ENCODE assay signal across 28 cellular contexts in the genomic region with DNA sequence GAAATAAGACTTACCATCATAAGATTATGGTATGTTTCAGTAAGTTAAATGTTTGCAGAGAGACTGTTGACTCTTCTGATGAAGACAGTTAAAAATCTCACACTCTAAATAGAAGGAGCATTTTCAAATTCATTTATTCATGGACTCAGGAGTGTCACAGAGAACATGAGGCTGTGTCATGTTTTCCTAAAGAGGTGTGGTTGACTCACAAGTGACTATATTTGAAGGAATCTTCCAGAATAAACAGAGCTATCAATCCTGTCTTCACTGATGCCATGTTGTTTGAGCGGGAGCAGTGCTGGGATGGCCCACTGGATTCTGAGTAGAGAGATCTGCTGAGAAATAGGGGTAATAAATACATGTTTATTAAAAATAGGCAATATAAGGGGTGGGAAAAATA.
"Had no signal": no experiment of that assay in that cellular context is flagged by ENCODE, and none has a peak within 500 bp of the region (broad histone marks: within the 10 kb centered on the region; RNA-seq: fewer than 3 reads in every experiment).

No MANE protein-coding gene starts in this region.

- H3K4me1 ChIP-seq: adrenal gland, ascending aorta, breast epithelium, parathyroid adenoma, sigmoid colon, upper lobe of left lung had no signal

- H3K4me1 Mint-ChIP-seq: activated B cell treated with CpG ODN at 0.5 μM for 24 hours; activated CD4-positive, alpha-beta T cell treated with anti-CD3 and anti-CD28 coated beads for 36 hours; memory B cell had no signal

- H3K9me3 ChIP-seq: adrenal gland, ascending aorta, breast epithelium, sigmoid colon, upper lobe of left lung had no signal

- H3K36me3 ChIP-seq: adrenal gland, ascending aorta, breast epithelium, sigmoid colon, upper lobe of left lung had no signal

- ATAC-seq: activated CD4-positive, alpha-beta T cell treated with anti-CD3 and anti-CD28 coated beads for 36 hours; activated T-cell treated with anti-CD3 and anti-CD28 coated beads, Interleukin-2, amount 50 U/mL, for 4 hours had no signal

- H3K4me3 ChIP-seq: adrenal gland, ascending aorta, breast epithelium, sigmoid colon, upper lobe of left lung had no signal

- H3K9me3 Mint-ChIP-seq: activated B cell treated with CpG ODN at 0.5 μM for 24 hours; activated T-cell treated with anti-CD3 and anti-CD28 coated beads, Interleukin-2, amount 50 U/mL, for 4 hours; activated T-helper 2 cell treated with anti-CD3 and anti-CD28 coated beads, Interferon-gamma antibody, Interleukin-2, Interleukin-4, amounts not matched to agents 10 μg/mL and 5 μg/mL and 100 μg/mL, durations not matched to agents 14 hours and 24 hours and 36 hours; memory B cell; T-helper 1 cell treated with Interleukin-12 subunit alpha and Interleukin-12 subunit beta and Interleukin-4 antibody, amounts not matched to agents 30 μg/mL and 1 μg/mL, for 36 hours had no signal

- H3K36me3 Mint-ChIP-seq: activated naive CD8-positive, alpha-beta T cell; memory B cell had no signal

- H3K79me2 ChIP-seq: parathyroid adenoma had no signal

- H2AFZ ChIP-seq: parathyroid adenoma had no signal

- DNase-seq: activated B cell treated with CpG ODN at 0.5 μM for 24 hours; activated CD4-positive, alpha-beta T cell treated with anti-CD3 and anti-CD28 coated beads for 36 hours; activated CD4-positive, alpha-beta T cell treated with anti-CD3 and anti-CD28 coated beads, Interleukin-2, amount 50 U/mL, for 4 hours; activated CD8-positive, alpha-beta memory T cell treated with anti-CD3 and anti-CD28 coated beads for 24 hours; activated CD8-positive, alpha-beta memory T cell treated with anti-CD3 and anti-CD28 coated beads, Interleukin-2, amount 50 U/mL, for 48 hours; activated naive CD4-positive, alpha-beta T cell; activated T-cell treated with anti-CD3 and anti-CD28 coated beads, Interleukin-2, amount 50 U/mL, for 4 hours; adrenal gland; cerebellar nuclear complex; cortex of kidney; erythroblast; glutamatergic neuron; hippocampal formation; kidney glomerular epithelial cell; nucleus accumbens; sigmoid colon; stimulated activated CD4-positive, alpha-beta T cell treated with anti-CD3 and anti-CD28 coated beads, Interleukin-4, amount 100 ng/mL, for 1 hour; stimulated activated naive CD4-positive, alpha-beta T cell treated with Interleukin-2 at 50 U/mL for 16 hours; T1000; upper lobe of left lung had no signal

- H3K27me3 Mint-ChIP-seq: activated B cell treated with CpG ODN at 0.5 μM for 24 hours; activated naive CD8-positive, alpha-beta T cell; memory B cell had no signal

- H3K27ac ChIP-seq: adrenal gland, ascending aorta, breast epithelium, parathyroid adenoma, sigmoid colon, upper lobe of left lung had no signal

- H3K27ac Mint-ChIP-seq: activated B cell treated with CpG ODN at 0.5 μM for 24 hours; activated CD4-positive, alpha-beta T cell treated with anti-CD3 and anti-CD28 coated beads for 36 hours; activated naive CD8-positive, alpha-beta T cell; activated T-helper 2 cell treated with anti-CD3 and anti-CD28 coated beads, Interferon-gamma antibody, Interleukin-2, Interleukin-4, amounts not matched to agents 10 μg/mL and 5 μg/mL and 100 μg/mL, durations not matched to agents 14 hours and 24 hours and 36 hours; memory B cell; T-helper 1 cell treated with Interleukin-12 subunit alpha and Interleukin-12 subunit beta and Interleukin-4 antibody, amounts not matched to agents 30 μg/mL and 1 μg/mL, for 36 hours had no signal

- H3K4me3 Mint-ChIP-seq: activated B cell treated with CpG ODN at 0.5 μM for 24 hours; activated CD4-positive, alpha-beta T cell treated with anti-CD3 and anti-CD28 coated beads for 36 hours; activated naive CD8-positive, alpha-beta T cell; activated T-cell treated with anti-CD3 and anti-CD28 coated beads, Interleukin-2, amount 50 U/mL, for 4 hours; memory B cell; T-helper 1 cell treated with Interleukin-12 subunit alpha and Interleukin-12 subunit beta and Interleukin-4 antibody, amounts not matched to agents 30 μg/mL and 1 μg/mL, for 36 hours had no signal

- H3K27me3 ChIP-seq: adrenal gland, ascending aorta, breast epithelium, sigmoid colon, upper lobe of left lung had no signal

- FAIRE-seq: frontal cortex had no signal

- H3K9ac ChIP-seq: parathyroid adenoma had no signal
